Comparison of ENCODE assay signal across 22 cellular contexts in the genomic region with DNA sequence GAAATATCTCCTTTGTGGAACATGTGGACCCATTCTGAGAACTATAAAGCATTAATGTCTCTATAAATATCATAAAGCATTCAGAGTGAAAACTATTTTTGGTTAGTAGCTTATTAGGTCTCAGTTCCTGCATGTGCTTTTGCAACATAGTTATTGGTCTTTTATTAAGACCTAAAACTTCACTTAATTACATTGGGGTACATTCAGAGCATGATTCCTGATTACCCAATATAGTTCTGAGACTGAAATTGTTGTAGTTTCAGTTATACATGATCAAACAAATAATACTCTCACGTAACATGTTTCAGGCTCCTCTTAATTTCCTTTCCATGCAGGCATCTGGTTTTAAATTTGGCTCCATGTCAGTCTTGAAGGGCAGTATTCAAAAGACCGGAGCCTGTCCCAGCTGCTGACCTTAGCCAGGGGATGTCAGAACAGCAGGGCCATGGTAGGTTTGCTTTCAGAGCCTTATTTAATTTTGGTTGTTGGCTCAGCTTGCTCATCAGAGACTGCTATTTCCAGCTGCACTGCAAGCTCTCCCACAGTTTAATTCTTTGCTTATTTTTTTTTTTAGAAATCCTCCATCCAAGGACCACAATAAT.
"Had no signal": no experiment of that assay in that cellular context is flagged by ENCODE, and none has a peak within 500 bp of the region (broad histone marks: within the 10 kb centered on the region; RNA-seq: fewer than 3 reads in every experiment).

No MANE protein-coding gene starts in this region.

- H3K4me1 ChIP-seq: adrenal gland, esophagus squamous epithelium, lower lobe of right lung, neural progenitor cell, vagina had no signal

- H3K36me3 ChIP-seq: adrenal gland, esophagus squamous epithelium, gastrocnemius medialis, lower lobe of right lung, neural progenitor cell, thoracic aorta, vagina had no signal

- H3K27ac ChIP-seq: adrenal gland, coronary artery, esophagus squamous epithelium, gastrocnemius medialis, lower lobe of right lung, neural progenitor cell, thoracic aorta, vagina had no signal

- ATAC-seq: activated CD4-positive, alpha-beta T cell treated with anti-CD3 and anti-CD28 coated beads for 36 hours; activated T-helper 17 cell treated with anti-CD3 and anti-CD28 coated beads, Interleukin-2, amount 50 U/mL, for 72 hours; gastrocnemius medialis; lower lobe of right lung; naive thymus-derived CD4-positive, alpha-beta T cell had no signal

- H3K4me3 ChIP-seq: adrenal gland, coronary artery, esophagus squamous epithelium, gastrocnemius medialis, lower lobe of right lung, neural progenitor cell, thoracic aorta, vagina had no signal

- H3K9me3 ChIP-seq: adrenal gland, esophagus squamous epithelium, gastrocnemius medialis, lower lobe of right lung, thoracic aorta, vagina had no signal

- DNase-seq: activated B cell treated with CpG ODN at 0.5 μM for 24 hours; activated CD4-positive, alpha-beta T cell treated with anti-CD3 and anti-CD28 coated beads for 36 hours; activated CD4-positive, alpha-beta T cell treated with anti-CD3 and anti-CD28 coated beads, Interleukin-2, amount 50 U/mL, for 4 hours; activated CD8-positive, alpha-beta memory T cell treated with anti-CD3 and anti-CD28 coated beads for 24 hours; activated CD8-positive, alpha-beta memory T cell treated with anti-CD3 and anti-CD28 coated beads, Interleukin-2, amount 50 U/mL, for 4 hours; activated T-cell treated with anti-CD3 and anti-CD28 coated beads, Interleukin-2, amount 50 U/mL, for 24 hours; adrenal gland; cerebellar nuclear complex; esophagus squamous epithelium; gastrocnemius medialis; head of caudate nucleus; islet precursor cell; left cardiac atrium; lower lobe of right lung; naive thymus-derived CD4-positive, alpha-beta T cell; stimulated activated CD4-positive, alpha-beta T cell treated with anti-CD3 and anti-CD28 coated beads, Interleukin-4, amount 100 ng/mL, for 24 hours; stimulated activated naive CD4-positive, alpha-beta T cell treated with Interleukin-2 at 50 U/mL for 16 hours had no signal

- H3K27me3 ChIP-seq: adrenal gland, esophagus squamous epithelium, gastrocnemius medialis, neural progenitor cell, vagina had no signal
